In the genomic region with DNA sequence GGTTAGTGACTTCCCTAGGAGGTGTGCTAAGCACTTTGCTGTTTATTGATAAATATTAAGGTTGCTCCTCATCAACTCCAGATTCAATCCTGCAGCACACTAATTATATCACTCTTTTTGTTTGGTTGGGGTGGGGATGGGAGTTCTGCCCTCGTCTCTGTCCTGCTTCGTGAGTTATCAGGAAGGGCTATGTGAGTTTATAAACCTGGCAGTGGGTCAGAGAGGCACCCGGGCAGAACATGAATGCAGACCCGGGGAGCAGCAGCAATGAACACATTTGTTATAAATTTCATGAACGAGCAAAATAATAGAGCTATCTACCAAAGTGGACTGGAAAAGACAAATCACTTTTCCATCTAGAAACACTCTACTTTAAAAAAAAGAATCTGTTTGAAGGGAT, we compare ENCODE assay signal across 14 cellular contexts.
A peak's percentile ranks its signal among the peaks of the same experiment; 100 is the strongest.
DNase-seq lines count a peak whose midpoint lies in the region; ATAC-seq and TF ChIP-seq lines count a peak whose summit lies in the region.
"Had no signal": no experiment of that assay in that cellular context is flagged by ENCODE, and none has a peak within 500 bp of the region (broad histone marks: within the 10 kb centered on the region; RNA-seq: fewer than 3 reads in every experiment).

No MANE protein-coding gene starts in this region.

- H3K27ac ChIP-seq in transverse colon: peak overlapping the region; percentile 55 to 77 (median 66)
- H3K27ac ChIP-seq: C4-2B, GM23248, PC-9 had no signal

- H3K36me3 ChIP-seq in transverse colon: no peaks in the 10 kb centered on the region
- H3K36me3 ChIP-seq: MG63 had no signal

- no peak overlapping the region for H3K4me3 Mint-ChIP-seq in activated CD4-positive, alpha-beta T cell treated with anti-CD3 and anti-CD28 coated beads, Interleukin-2, amount 10 ng/mL, durations not matched to agents 7 days and 5 days

- H3K27ac Mint-ChIP-seq in activated CD4-positive, alpha-beta T cell treated with anti-CD3 and anti-CD28 coated beads, Interleukin-2, amount 10 ng/mL, durations not matched to agents 7 days and 5 days: peak overlapping the region; percentile 0

- POLR2A ChIA-PET in activated CD4-positive, alpha-beta T cell treated with anti-CD3 and anti-CD28 coated beads, Interleukin-2, amount 10 ng/mL, durations not matched to agents 7 days and 5 days (lab: Charles Lee): no interaction called here

- H3K36me3 Mint-ChIP-seq in activated CD4-positive, alpha-beta T cell treated with anti-CD3 and anti-CD28 coated beads, Interleukin-2, amount 10 ng/mL, durations not matched to agents 7 days and 5 days (ENCODE audit: low read depth): no peaks in the 10 kb centered on the region

- in situ Hi-C loops in transverse colon (cut with MboI; ENCODE audit: low pct_ligation_motif_present in 1 of 4, low pct_unique_long_range_greater_than_20kb in 1 of 4, low sequenced_read_pairs in 3 of 4): no loop called here

- H3K4me3 ChIP-seq in transverse colon: no peak overlapping the region
- H3K4me3 ChIP-seq: GM12878, GM23248, MG63, PC-9 had no signal

- ATAC-seq in GM21515 (IDR thresholded peaks at IDR 0.05; ENCODE audit: unreplicated experiment): no peak
- ATAC-seq: GM12878, HepG2 had no signal

- CTCF ChIA-PET in activated CD4-positive, alpha-beta T cell treated with anti-CD3 and anti-CD28 coated beads, Interleukin-2, amount 10 ng/mL, durations not matched to agents 7 days and 5 days (lab: Charles Lee): no interaction called here

- WGBS in transverse colon (ENCODE audit: low coverage in 1 of 2), 2 donors: 17 to 50% methylated on average over 1 to 5 of the region's 5 CpGs

- TF ChIP-seq EP300 in transverse colon (IDR thresholded peaks at IDR 0.05; ENCODE audit: low read depth): no peak

- H3K4me1 Mint-ChIP-seq in activated CD4-positive, alpha-beta T cell treated with anti-CD3 and anti-CD28 coated beads, Interleukin-2, amount 10 ng/mL, durations not matched to agents 7 days and 5 days: peaks cover 18% of the 10 kb centered on the region

- H3K9me3 ChIP-seq in transverse colon: no peaks in the 10 kb centered on the region
- H3K9me3 ChIP-seq: MG63 had no signal

- H3K4me1 ChIP-seq in transverse colon: peaks cover 4 to 37% (median 19%) of the 10 kb centered on the region in 4 donors

- intact Hi-C loops in transverse colon (cut with DNase I; ENCODE audit: low total_unique reads): no loop called here
- intact Hi-C loops in head of caudate nucleus (cut with DNase I): no loop called here

- no peak for TF ChIP-seq CTCF in transverse colon (IDR thresholded peaks at IDR 0.05)

- no peak for TF ChIP-seq POLR2A in transverse colon (IDR thresholded peaks at IDR 0.05)

- no peaks in the 10 kb centered on the region for H3K9me3 Mint-ChIP-seq in activated CD4-positive, alpha-beta T cell treated with anti-CD3 and anti-CD28 coated beads, Interleukin-2, amount 10 ng/mL, durations not matched to agents 7 days and 5 days

- peaks cover 10% of the 10 kb centered on the region for H3K27me3 Mint-ChIP-seq in activated CD4-positive, alpha-beta T cell treated with anti-CD3 and anti-CD28 coated beads, Interleukin-2, amount 10 ng/mL, durations not matched to agents 7 days and 5 days

- H3K27me3 ChIP-seq in transverse colon: no peaks in the 10 kb centered on the region
- H3K27me3 ChIP-seq: MG63 had no signal

- no peak for DNase-seq in activated CD4-positive, alpha-beta T cell treated with anti-CD3 and anti-CD28 coated beads, Interleukin-2, amount 10 ng/mL, durations not matched to agents 7 days and 5 days
- no peak for DNase-seq in activated CD4-positive, alpha-beta T cell treated with anti-CD3 and anti-CD28 coated beads for 4 hours
- DNase-seq in NCI-H526 treated with DMSO at 0.1 percent for 48 hours (lab: John Stamatoyannopoulos, UW) (peak; percentile 22), kidney tubule cell (ENCODE audit: low spot score) (peak; percentile 26), transverse colon (no peak), head of caudate nucleus (no peak)
- DNase-seq: GDM1, GM23248, MG63, PC-9 had no signal

Comparison
In these comparisons a context has a peak if more than half of its experiments do, and no peak if none do; other contexts are left out.
1. DNase-seq: peak in NCI-H526 treated with DMSO at 0.1 percent for 48 hours (single experiment) and kidney tubule cell (single experiment); none in activated CD4-positive, alpha-beta T cell treated with anti-CD3 and anti-CD28 coated beads, Interleukin-2, amount 10 ng/mL, durations not matched to agents 7 days and 5 days (single experiment), activated CD4-positive, alpha-beta T cell treated with anti-CD3 and anti-CD28 coated beads for 4 hours (0 of 2), transverse colon (single experiment) and head of caudate nucleus (0 of 42).